8 cellular contexts compared by ENCODE assay signal in genomic region chr11:536841-537621, GRCh38. TPM values are rescaled to one million over a fixed set of nuclear protein-coding genes. Genes with fewer than 3 reads are reported as not detected.
DNase-seq lines count a peak whose midpoint lies in the region; ATAC-seq and TF ChIP-seq lines count a peak whose summit lies in the region.

LRRC56 (plus strand) TSS chr11:537527; CDS start chr11:540685, 3,158 bp downstream.

- no peaks in the 10 kb centered on the region for H3K9me3 Mint-ChIP-seq in activated T-helper 2 cell treated with anti-CD3 and anti-CD28 coated beads, Interferon-gamma antibody, Interleukin-2, Interleukin-4, amounts not matched to agents 10 μg/mL and 5 μg/mL and 100 μg/mL, durations not matched to agents 14 hours and 24 hours and 36 hours

- TF ChIP-seq CTCF in PC-9 (conservative IDR thresholded peaks at IDR 0.05) (no peak), fibroblast of villous mesenchyme (IDR thresholded peaks at IDR 0.05; ENCODE audit: insufficient read depth, low read depth, low read length) (no peak), omental fat pad (IDR thresholded peaks at IDR 0.05) (no peak)

- H3K79me2 ChIP-seq in PC-9 (ENCODE audit: low read depth), result 0 out of 2 replicates have a peak, but pooled peaks cover 3% of the 10 kb centered on the region

- H2AFZ ChIP-seq in PC-9, result peak within 1 kb of the TSS; percentile 92

- peak; percentile 82 for DNase-seq in COLO668 (lab: John Stamatoyannopoulos, UW; ENCODE audit: unreplicated experiment)
- DNase-seq in PC-9, result peak; percentile 72 to 85
- peak; percentile 82 for DNase-seq in activated T-helper 2 cell treated with anti-CD3 and anti-CD28 coated beads, Interferon-gamma antibody, Interleukin-2, Interleukin-4, amounts not matched to agents 10 μg/mL and 5 μg/mL and 100 μg/mL, durations not matched to agents 14 hours and 24 hours and 36 hours (ENCODE audit: low spot score)
- DNase-seq in fibroblast of villous mesenchyme (ENCODE audit: low read depth), result peak; percentile 92
- peak; percentile 50 for DNase-seq in omental fat pad (ENCODE audit: low spot score)

- H3K36me3 ChIP-seq in HUES48 (ENCODE audit: control insufficient read depth, insufficient read depth, low read length) (peaks cover 20% of the 10 kb centered on the region), PC-9 (ENCODE audit: low read depth) (no peaks in the 10 kb centered on the region), thymus (ENCODE audit: control insufficient read depth, insufficient read depth) (peaks cover 17% of the 10 kb centered on the region)

- H3K27me3 Mint-ChIP-seq in activated T-helper 2 cell treated with anti-CD3 and anti-CD28 coated beads, Interferon-gamma antibody, Interleukin-2, Interleukin-4, amounts not matched to agents 10 μg/mL and 5 μg/mL and 100 μg/mL, durations not matched to agents 14 hours and 24 hours and 36 hours (ENCODE audit: low read depth), result no peaks in the 10 kb centered on the region

- peak within 1 kb of the TSS; percentile 85 for H3K4me2 ChIP-seq in PC-9

- H3K27me3 ChIP-seq in HUES48 (ENCODE audit: control insufficient read depth, insufficient read depth, low read length), result peaks cover 19% of the 10 kb centered on the region
- no peaks in the 10 kb centered on the region for H3K27me3 ChIP-seq in PC-9 (ENCODE audit: insufficient read depth, low read depth)
- H3K27me3 ChIP-seq in thymus (ENCODE audit: control insufficient read depth, insufficient read depth), result peaks cover 19% of the 10 kb centered on the region

- H3K36me3 Mint-ChIP-seq in activated T-helper 2 cell treated with anti-CD3 and anti-CD28 coated beads, Interferon-gamma antibody, Interleukin-2, Interleukin-4, amounts not matched to agents 10 μg/mL and 5 μg/mL and 100 μg/mL, durations not matched to agents 14 hours and 24 hours and 36 hours (ENCODE audit: low read depth), result peaks cover 4% of the 10 kb centered on the region

- H3K9me2 ChIP-seq in PC-9 (ENCODE audit: insufficient read depth), result no peaks in the 10 kb centered on the region

- CTCF ChIA-PET in PC-9 (lab: Charles Lee), result no interaction called here

- BruUV-seq in PC-9 (replicated peaks; lab: Mats Ljungman, UMichigan), result TSS peak; percentile 45

- H3K4me3 ChIP-seq in HUES48 (ENCODE audit: low read depth, low read length), result peak within 1 kb of the TSS; percentile 85
- H3K4me3 ChIP-seq in PC-9, result peak within 1 kb of the TSS; percentile 64
- peak within 1 kb of the TSS; percentile 65 for H3K4me3 ChIP-seq in fibroblast of villous mesenchyme (ENCODE audit: low read depth, low read length)
- peak within 1 kb of the TSS; percentile 88 for H3K4me3 ChIP-seq in thymus (ENCODE audit: low read length)

- H3K9ac ChIP-seq in HUES48 (ENCODE audit: low read depth, low read length), result peak within 1 kb of the TSS; percentile 44; the same call in 1 of the 2 replicates

- peak within 1 kb of the TSS; percentile 82 for H3K27ac Mint-ChIP-seq in activated T-helper 2 cell treated with anti-CD3 and anti-CD28 coated beads, Interferon-gamma antibody, Interleukin-2, Interleukin-4, amounts not matched to agents 10 μg/mL and 5 μg/mL and 100 μg/mL, durations not matched to agents 14 hours and 24 hours and 36 hours

- POLR2A ChIA-PET in PC-9 (lab: Charles Lee; ENCODE audit: unreplicated experiment), result no interaction called here

- ATAC-seq in GM19467 (IDR thresholded peaks at IDR 0.05; ENCODE audit: unreplicated experiment) (peak; percentile 39), omental fat pad (ENCODE audit: low FRiP score) (peak; percentile 17)

- peaks cover 8% of the 10 kb centered on the region for H3F3A ChIP-seq in PC-9 (ENCODE audit: insufficient read depth, low read depth)

- H3K9me3 ChIP-seq in HUES48 (ENCODE audit: control insufficient read depth, insufficient read depth, low read length), result no peaks in the 10 kb centered on the region
- no peaks in the 10 kb centered on the region for H3K9me3 ChIP-seq in PC-9 (ENCODE audit: insufficient read depth, low read depth)
- H3K9me3 ChIP-seq in thymus (ENCODE audit: control insufficient read depth), result no peaks in the 10 kb centered on the region

- peaks cover 2% of the 10 kb centered on the region for H3K4me1 Mint-ChIP-seq in activated T-helper 2 cell treated with anti-CD3 and anti-CD28 coated beads, Interferon-gamma antibody, Interleukin-2, Interleukin-4, amounts not matched to agents 10 μg/mL and 5 μg/mL and 100 μg/mL, durations not matched to agents 14 hours and 24 hours and 36 hours (ENCODE audit: low read depth)

- H3K4me3 Mint-ChIP-seq in activated T-helper 2 cell treated with anti-CD3 and anti-CD28 coated beads, Interferon-gamma antibody, Interleukin-2, Interleukin-4, amounts not matched to agents 10 μg/mL and 5 μg/mL and 100 μg/mL, durations not matched to agents 14 hours and 24 hours and 36 hours (ENCODE audit: low read depth), result peak within 1 kb of the TSS; percentile 89

- H3K27ac ChIP-seq in HUES48 (ENCODE audit: low read depth, low read length) (no peak within 1 kb of the TSS), PC-9 (peak within 1 kb of the TSS; percentile 76), thymus (ENCODE audit: low read depth) (peak within 1 kb of the TSS; percentile 3)

- H3K4me1 ChIP-seq in HUES48 (ENCODE audit: control insufficient read depth, insufficient read depth, low read length) (peaks cover 8% of the 10 kb centered on the region), PC-9 (replicated peaks; ENCODE audit: insufficient read depth) (no peaks in the 10 kb centered on the region), thymus (ENCODE audit: control insufficient read depth, insufficient read depth, low read length) (peaks cover 23% of the 10 kb centered on the region)

- H4K20me1 ChIP-seq in PC-9 (ENCODE audit: insufficient read depth), result no peaks in the 10 kb centered on the region

- intact Hi-C loops in PC-9 (cut with micrococcal nuclease; ENCODE audit: unreplicated experiment), result loop anchor here (2.0 kb wide), 1 partner anchor 30 kb away; the partner anchor contains the start of gene RNH1
- intact Hi-C loops in activated T-helper 2 cell treated with anti-CD3 and anti-CD28 coated beads, Interferon-gamma antibody, Interleukin-2, Interleukin-4, amounts not matched to agents 10 μg/mL and 5 μg/mL and 100 μg/mL, durations not matched to agents 14 hours and 24 hours and 36 hours (cut with micrococcal nuclease), result loop anchor here (2.0 to 5.0 kb wide), 2 partner anchors 18 to 185 kb away; no protein-coding TSS in a partner anchor

- 2% methylated on average over 93 of the region's 93 CpGs for WGBS in thymus

RNA-seq across cellular contexts. Expression of gene LRRC56, which starts in this region (rescaled TPM):
- 5.0 and 6.3 TPM in 2 replicates for total RNA-seq in PC-9 (2021)
- 1.3 and 2.2 TPM in 2 replicates for total RNA-seq in activated T-helper 2 cell treated with anti-CD3 and anti-CD28 coated beads, Interferon-gamma antibody, Interleukin-2, Interleukin-4, amounts not matched to agents 10 μg/mL and 5 μg/mL and 100 μg/mL, durations not matched to agents 14 hours and 24 hours and 36 hours
- total RNA-seq in fibroblast of villous mesenchyme, result 0.43 and 0.64 TPM in 2 replicates
- under 1 TPM in 3 of 4 donors, not detected in 1; 0.24 to 0.38 (median 0.32) TPM for total RNA-seq in omental fat pad
- 2.4 TPM for polyA plus RNA-seq in thymus

Comparison
In these comparisons a context has a peak if more than half of its experiments do, and no peak if none do; other contexts are left out.
1. Peak in DNase-seq and H3K4me3 ChIP-seq in fibroblast of villous mesenchyme; RNA of the gene not detected or under 1 TPM.
2. Peak in DNase-seq and ATAC-seq in omental fat pad; RNA of the gene not detected or under 1 TPM.